ENCODE assay signal across 17 cellular contexts in the genomic region with DNA sequence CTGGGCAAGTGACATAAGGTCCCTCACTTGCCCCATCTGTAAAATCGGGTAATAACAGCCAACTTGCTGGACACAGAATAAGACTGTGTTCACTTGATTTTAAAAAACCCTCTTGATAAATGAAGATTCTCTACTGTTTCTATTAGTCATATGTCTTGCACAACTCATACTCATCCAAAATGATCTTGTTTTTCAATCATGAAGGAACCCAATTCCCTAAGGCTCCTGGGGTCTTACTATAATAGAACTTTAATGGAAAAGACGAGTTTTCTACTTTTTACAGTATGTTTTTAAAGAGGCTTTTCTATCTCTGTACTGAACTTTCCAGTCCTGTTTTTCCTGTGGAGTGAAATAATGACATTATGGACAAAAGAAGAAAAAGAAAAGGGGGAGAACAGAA.
DNase-seq lines count a peak whose midpoint lies in the region; ATAC-seq and TF ChIP-seq lines count a peak whose summit lies in the region.
"Had no signal": no experiment of that assay in that cellular context is flagged by ENCODE, and none has a peak within 500 bp of the region (broad histone marks: within the 10 kb centered on the region; RNA-seq: fewer than 3 reads in every experiment).

No MANE protein-coding gene starts in this region.

- H3K36me3 Mint-ChIP-seq in activated naive CD4-positive, alpha-beta T cell treated with anti-CD3 and anti-CD28 coated beads, Interleukin-2, amount 10 ng/mL, durations not matched to agents 7 days and 5 days: peaks cover 85% of the 10 kb centered on the region
- H3K36me3 Mint-ChIP-seq in activated naive CD4-positive, alpha-beta T cell treated with anti-CD3 and anti-CD28 coated beads, Interleukin-2, amount 50 U/mL, for 72 hours: peaks cover 57 to 99% of the 10 kb centered on the region in 2 donors
- peaks cover 29% of the 10 kb centered on the region for H3K36me3 Mint-ChIP-seq in mesothelial cell of epicardium

- H3K4me1 Mint-ChIP-seq in activated naive CD4-positive, alpha-beta T cell treated with anti-CD3 and anti-CD28 coated beads, Interleukin-2, amount 10 ng/mL, durations not matched to agents 7 days and 5 days: peaks cover 71% of the 10 kb centered on the region
- H3K4me1 Mint-ChIP-seq in mesothelial cell of epicardium: peaks cover 18% of the 10 kb centered on the region

- H3K9me3 ChIP-seq in thoracic aorta: no peaks in the 10 kb centered on the region
- H3K9me3 ChIP-seq: heart right ventricle, transverse colon had no signal

- CTCF ChIA-PET in activated naive CD4-positive, alpha-beta T cell treated with anti-CD3 and anti-CD28 coated beads, Interleukin-2, amount 10 ng/mL, durations not matched to agents 7 days and 5 days (lab: Charles Lee): no interaction called here

- H3K27me3 Mint-ChIP-seq in activated naive CD4-positive, alpha-beta T cell treated with anti-CD3 and anti-CD28 coated beads, Interleukin-2, amount 10 ng/mL, durations not matched to agents 7 days and 5 days: no peaks in the 10 kb centered on the region
- no peaks in the 10 kb centered on the region for H3K27me3 Mint-ChIP-seq in mesothelial cell of epicardium (ENCODE audit: low read depth)
- H3K27me3 Mint-ChIP-seq: naive thymus-derived CD4-positive, alpha-beta T cell had no signal

- peaks cover 31 to 87% of the 10 kb centered on the region in 2 donors for H3K4me1 ChIP-seq in thoracic aorta (ENCODE audit: control insufficient read depth in 1 of 2, low read depth in 2 of 2)

- no peaks in the 10 kb centered on the region for H3K27me3 ChIP-seq in thoracic aorta (replicated peaks; ENCODE audit: insufficient read depth)
- H3K27me3 ChIP-seq: heart right ventricle, transverse colon had no signal

- no peak overlapping the region for H3K4me3 Mint-ChIP-seq in activated naive CD4-positive, alpha-beta T cell treated with anti-CD3 and anti-CD28 coated beads, Interleukin-2, amount 10 ng/mL, durations not matched to agents 7 days and 5 days
- no peak overlapping the region for H3K4me3 Mint-ChIP-seq in mesothelial cell of epicardium
- H3K4me3 Mint-ChIP-seq: naive thymus-derived CD4-positive, alpha-beta T cell; T-helper 1 cell treated with Interleukin-12 subunit alpha and Interleukin-12 subunit beta and Interleukin-4 antibody, amounts not matched to agents 30 μg/mL and 1 μg/mL, for 36 hours had no signal

- H3K9me3 Mint-ChIP-seq in activated naive CD4-positive, alpha-beta T cell treated with anti-CD3 and anti-CD28 coated beads, Interleukin-2, amount 10 ng/mL, durations not matched to agents 7 days and 5 days: no peaks in the 10 kb centered on the region
- peaks cover 2 to 22% of the 10 kb centered on the region in 2 donors for H3K9me3 Mint-ChIP-seq in activated naive CD4-positive, alpha-beta T cell treated with anti-CD3 and anti-CD28 coated beads, Interleukin-2, amount 50 U/mL, for 72 hours
- no peaks in the 10 kb centered on the region for H3K9me3 Mint-ChIP-seq in mesothelial cell of epicardium
- H3K9me3 Mint-ChIP-seq: T-helper 1 cell treated with Interleukin-12 subunit alpha and Interleukin-12 subunit beta and Interleukin-4 antibody, amounts not matched to agents 30 μg/mL and 1 μg/mL, for 36 hours had no signal

- DNase-seq in activated naive CD4-positive, alpha-beta T cell treated with anti-CD3 and anti-CD28 coated beads, Interleukin-2, amount 10 ng/mL, durations not matched to agents 7 days and 5 days: no peak
- no peak for DNase-seq in activated naive CD4-positive, alpha-beta T cell (lab: John Stamatoyannopoulos, UW)
- no peak for DNase-seq in activated naive CD4-positive, alpha-beta T cell treated with anti-CD3 and anti-CD28 coated beads, Interleukin-2, amount 50 U/mL, for 72 hours (ENCODE audit: low spot score in 2 of 2)
- DNase-seq in mesothelial cell of epicardium (ENCODE audit: low spot score in 2 of 2, unreplicated experiment in 2 of 2): no peak
- DNase-seq in thoracic aorta (ENCODE audit: low spot score): no peak
- DNase-seq: activated CD4-positive, CD25-positive, alpha-beta regulatory T cell treated with anti-CD3 and anti-CD28 coated beads, Interleukin-2, amount 50 U/mL, for 72 hours; DMS 273 treated with DMSO at 0.1 percent for 48 hours; heart right ventricle; left cardiac atrium; naive thymus-derived CD4-positive, alpha-beta T cell; NCI-H1105 treated with DMSO at 0.1 percent for 48 hours; PC-9; transverse colon had no signal

- H3K4me3 ChIP-seq in thoracic aorta: no peak overlapping the region
- H3K4me3 ChIP-seq: heart right ventricle, PC-9, transverse colon had no signal

- TF ChIP-seq CTCF in mesothelial cell of epicardium (IDR thresholded peaks at IDR 0.05; ENCODE audit: unreplicated experiment): no peak
- TF ChIP-seq CTCF in thoracic aorta (IDR thresholded peaks at IDR 0.05): no peak

- peak overlapping the region; percentile 53 to 62 for H3K27ac ChIP-seq in thoracic aorta
- H3K27ac ChIP-seq: PC-9 had no signal

- ATAC-seq in activated naive CD4-positive, alpha-beta T cell treated with anti-CD3 and anti-CD28 coated beads, Interleukin-2, amount 50 U/mL, for 72 hours: no peak
- ATAC-seq in thoracic aorta (ENCODE audit: insufficient number of reproducible peaks, low FRiP score, low read depth) (no peak), GM18870 (IDR thresholded peaks at IDR 0.05; ENCODE audit: unreplicated experiment) (no peak), HG03565 (IDR thresholded peaks at IDR 0.05; ENCODE audit: unreplicated experiment) (no peak), HG03378 (IDR thresholded peaks at IDR 0.05; ENCODE audit: unreplicated experiment) (no peak)
- ATAC-seq: naive thymus-derived CD4-positive, alpha-beta T cell had no signal

- peak overlapping the region; percentile 39 for H3K27ac Mint-ChIP-seq in activated naive CD4-positive, alpha-beta T cell treated with anti-CD3 and anti-CD28 coated beads, Interleukin-2, amount 10 ng/mL, durations not matched to agents 7 days and 5 days
- H3K27ac Mint-ChIP-seq in activated naive CD4-positive, alpha-beta T cell treated with anti-CD3 and anti-CD28 coated beads, Interleukin-2, amount 50 U/mL, for 72 hours: peak overlapping the region; percentile 10 to 47
- H3K27ac Mint-ChIP-seq in mesothelial cell of epicardium: peak overlapping the region; percentile 4

- no peaks in the 10 kb centered on the region for H3K36me3 ChIP-seq in thoracic aorta
- H3K36me3 ChIP-seq: transverse colon had no signal
